9 cellular contexts compared by ENCODE assay signal in the genomic region with DNA sequence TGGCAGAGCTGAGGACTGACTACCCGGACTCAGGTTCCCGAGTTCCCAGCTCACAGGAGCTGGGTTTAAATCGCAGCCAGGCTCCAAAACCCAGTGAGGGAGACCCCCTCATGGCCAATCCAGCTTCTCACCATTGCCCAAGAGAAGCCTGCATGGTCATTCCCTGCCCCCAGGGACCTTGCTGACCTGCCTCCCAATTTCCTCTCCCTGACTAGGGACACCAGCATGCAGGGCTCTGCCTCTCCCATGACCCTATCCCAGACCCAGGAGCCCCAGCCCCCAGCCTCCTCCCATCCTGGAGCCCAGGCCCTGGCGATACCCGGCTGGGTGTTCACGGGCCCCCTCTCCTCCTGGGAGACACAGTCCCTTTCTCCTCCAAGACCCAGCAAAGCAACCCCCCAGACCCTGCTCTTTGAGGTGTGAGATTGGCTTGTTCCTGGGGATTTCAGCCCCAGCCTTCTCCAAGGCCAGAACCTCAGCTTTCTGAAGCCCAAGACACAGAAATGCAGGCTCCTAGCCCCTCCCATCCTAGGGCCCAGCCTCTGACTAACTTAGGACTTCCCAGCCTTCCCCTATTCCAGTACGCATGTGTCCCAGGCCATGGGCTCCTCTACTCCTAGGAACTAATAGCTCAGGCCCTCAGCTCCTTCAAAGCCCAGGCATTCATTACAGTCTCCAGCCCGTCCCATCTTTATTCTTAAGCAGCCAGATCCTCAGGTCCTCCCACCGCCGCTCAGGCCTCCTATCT. TPM values are rescaled to one million over a fixed set of nuclear protein-coding genes. Genes with fewer than 3 reads are reported as not detected.
DNase-seq lines count a peak whose midpoint lies in the region; ATAC-seq, FAIRE-seq and TF ChIP-seq lines count a peak whose summit lies in the region.
"Had no signal": no experiment of that assay in that cellular context is flagged by ENCODE, and none has a peak within 500 bp of the region (broad histone marks: within the 10 kb centered on the region; RNA-seq: fewer than 3 reads in every experiment).

No MANE protein-coding gene starts in this region.

- no peak for TF ChIP-seq EP300 in gastroesophageal sphincter (IDR thresholded peaks at IDR 0.05)

- no peak for DNase-seq in CD4-positive, CD25-positive, alpha-beta regulatory T cell
- DNase-seq in HTR-8/SVneo (ENCODE audit: insufficient read length, low spot score) (peak; percentile 73), NCI-H69 (lab: John Stamatoyannopoulos, UW) (no peak)
- no peak for DNase-seq in activated CD8-positive, alpha-beta T cell treated with anti-CD3 and anti-CD28 coated beads, Interleukin-2, amount 10 ng/mL, durations not matched to agents 7 days and 5 days
- DNase-seq in effector CD4-positive, alpha-beta T cell = no peak

- H3K27ac ChIP-seq in CD4-positive, CD25-positive, alpha-beta regulatory T cell (ENCODE audit: insufficient read depth, low read length, poor library complexity, severe bottlenecking) = peak overlapping the region; percentile 90
- H3K27ac ChIP-seq in gastroesophageal sphincter = peak overlapping the region; percentile 93 to 95 (median 94)
- H3K27ac ChIP-seq in neutrophil = peak overlapping the region; percentile 90

- no peaks in the 10 kb centered on the region for H3K9me3 ChIP-seq in CD4-positive, CD25-positive, alpha-beta regulatory T cell (ENCODE audit: control insufficient read depth in 2 of 2, low read length in 2 of 2)
- H3K9me3 ChIP-seq in gastroesophageal sphincter (no peaks in the 10 kb centered on the region), neutrophil (no peaks in the 10 kb centered on the region)

- H3K4me1 Mint-ChIP-seq in CD4-positive, CD25-positive, alpha-beta regulatory T cell = peaks cover 9 to 51% (median 31%) of the 10 kb centered on the region in 4 donors
- H3K4me1 Mint-ChIP-seq in activated CD8-positive, alpha-beta T cell treated with anti-CD3 and anti-CD28 coated beads, Interleukin-2, amount 10 ng/mL, durations not matched to agents 7 days and 5 days (ENCODE audit: low read depth) = peaks cover 48% of the 10 kb centered on the region

- 0 to 29% methylated on average over 2 to 10 of the region's 10 CpGs for WGBS in gastroesophageal sphincter (ENCODE audit: low coverage in 1 of 2), 2 donors

- no peaks in the 10 kb centered on the region for H3K27me3 Mint-ChIP-seq in CD4-positive, CD25-positive, alpha-beta regulatory T cell
- H3K27me3 Mint-ChIP-seq in activated CD8-positive, alpha-beta T cell treated with anti-CD3 and anti-CD28 coated beads, Interleukin-2, amount 10 ng/mL, durations not matched to agents 7 days and 5 days (ENCODE audit: low read depth) = no peaks in the 10 kb centered on the region

- peaks cover 17% of the 10 kb centered on the region for H3K36me3 Mint-ChIP-seq in CD4-positive, CD25-positive, alpha-beta regulatory T cell
- peaks cover 32% of the 10 kb centered on the region for H3K36me3 Mint-ChIP-seq in activated CD8-positive, alpha-beta T cell treated with anti-CD3 and anti-CD28 coated beads, Interleukin-2, amount 10 ng/mL, durations not matched to agents 7 days and 5 days (ENCODE audit: low read depth)

- ATAC-seq in CD4-positive, CD25-positive, alpha-beta regulatory T cell (ENCODE audit: low read depth in 2 of 2) = no peak
- ATAC-seq in activated CD8-positive, alpha-beta T cell treated with anti-CD3 and anti-CD28 coated beads, Interleukin-2, amount 10 ng/mL, durations not matched to agents 7 days and 5 days = no peak
- peak; percentile 44 for ATAC-seq in gastroesophageal sphincter
- ATAC-seq in activated CD4-positive, CD25-positive, alpha-beta regulatory T cell treated with anti-CD3 and anti-CD28 coated beads, Interleukin-2, amount 50 U/mL, for 24 hours = no peak

- H3K36me3 ChIP-seq in CD4-positive, CD25-positive, alpha-beta regulatory T cell (ENCODE audit: control insufficient read depth, insufficient read depth, low read length) = peaks cover 4% of the 10 kb centered on the region
- peaks cover 0 to 40% of the 10 kb centered on the region in 2 donors for H3K36me3 ChIP-seq in gastroesophageal sphincter
- H3K36me3 ChIP-seq in neutrophil = peaks cover 36% of the 10 kb centered on the region

- H3K27me3 ChIP-seq in CD4-positive, CD25-positive, alpha-beta regulatory T cell (ENCODE audit: control insufficient read depth, insufficient read depth, low read length) = no peaks in the 10 kb centered on the region
- no peaks in the 10 kb centered on the region for H3K27me3 ChIP-seq in gastroesophageal sphincter
- no peaks in the 10 kb centered on the region for H3K27me3 ChIP-seq in neutrophil

- H3K4me3 ChIP-seq in CD4-positive, CD25-positive, alpha-beta regulatory T cell (ENCODE audit: low read depth, low read length) = peak overlapping the region; percentile 83
- H3K4me3 ChIP-seq in gastroesophageal sphincter (peak overlapping the region; percentile 66 to 81), neutrophil (ENCODE audit: low read depth in 1 of 2, low read length in 1 of 2) (peak overlapping the region; percentile 77 to 81)

- POLR2A ChIA-PET in activated CD8-positive, alpha-beta T cell treated with anti-CD3 and anti-CD28 coated beads, Interleukin-2, amount 10 ng/mL, durations not matched to agents 7 days and 5 days (lab: Charles Lee) = interaction anchor here (1.0 to 3.4 kb wide), 4 partner anchors 9 to 117 kb away, joined by 4 to 16 read pairs (median 12); no protein-coding TSS in a partner anchor

- H3K9me3 Mint-ChIP-seq in CD4-positive, CD25-positive, alpha-beta regulatory T cell = no peaks in the 10 kb centered on the region
- H3K9me3 Mint-ChIP-seq in activated CD8-positive, alpha-beta T cell treated with anti-CD3 and anti-CD28 coated beads, Interleukin-2, amount 10 ng/mL, durations not matched to agents 7 days and 5 days (ENCODE audit: insufficient read depth) = no peaks in the 10 kb centered on the region

- TF ChIP-seq CTCF in gastroesophageal sphincter (IDR thresholded peaks at IDR 0.05) (no peak), neutrophil (IDR thresholded peaks at IDR 0.05) (no peak)

- no peak for FAIRE-seq in HTR-8/SVneo (lab: Jason Lieb, UNC)
- FAIRE-seq: TTC549 had no signal

- peak; percentile 48 to 65 for TF ChIP-seq POLR2A in gastroesophageal sphincter (IDR thresholded peaks at IDR 0.05)

- peak overlapping the region; percentile 73 to 99 (median 97) for H3K27ac Mint-ChIP-seq in CD4-positive, CD25-positive, alpha-beta regulatory T cell
- peak overlapping the region; percentile 96 for H3K27ac Mint-ChIP-seq in activated CD8-positive, alpha-beta T cell treated with anti-CD3 and anti-CD28 coated beads, Interleukin-2, amount 10 ng/mL, durations not matched to agents 7 days and 5 days

- H3K4me1 ChIP-seq in CD4-positive, CD25-positive, alpha-beta regulatory T cell (ENCODE audit: control insufficient read depth, insufficient read depth, low read length, poor library complexity, severe bottlenecking) = peaks cover 30% of the 10 kb centered on the region
- H3K4me1 ChIP-seq in gastroesophageal sphincter (peaks cover 0 to 46% (median 29%) of the 10 kb centered on the region in 3 donors), neutrophil (ENCODE audit: control insufficient read depth in 1 of 2, insufficient read depth in 1 of 2, low read depth in 1 of 2, low read length in 1 of 2) (peaks cover 39 to 40% of the 10 kb centered on the region in 2 experiments)

- peak overlapping the region; percentile 89 to 97 (median 94) for H3K4me3 Mint-ChIP-seq in CD4-positive, CD25-positive, alpha-beta regulatory T cell
- peak overlapping the region; percentile 92 for H3K4me3 Mint-ChIP-seq in activated CD8-positive, alpha-beta T cell treated with anti-CD3 and anti-CD28 coated beads, Interleukin-2, amount 10 ng/mL, durations not matched to agents 7 days and 5 days

- CTCF ChIA-PET in activated CD8-positive, alpha-beta T cell treated with anti-CD3 and anti-CD28 coated beads, Interleukin-2, amount 10 ng/mL, durations not matched to agents 7 days and 5 days (lab: Charles Lee) = interaction anchor here (0.8 to 3.5 kb wide), 9 partner anchors 8 to 204 kb away, joined by 3 to 96 read pairs (median 17); partner anchors contain the start of genes FTL, LIN7B and PPP1R15A

RNA-seq across cellular contexts. Expression of gene GYS1, which starts 1.1 kb away (rescaled TPM):
- 37.1 TPM for total RNA-seq in CD4-positive, CD25-positive, alpha-beta regulatory T cell
- polyA plus RNA-seq in CD4-positive, CD25-positive, alpha-beta regulatory T cell = 10 to 100 TPM; 24.5 to 28.8 (median 26.2) TPM
- total RNA-seq in activated CD8-positive, alpha-beta T cell treated with anti-CD3 and anti-CD28 coated beads, Interleukin-2, amount 10 ng/mL, durations not matched to agents 7 days and 5 days = 10 to 100 TPM; 54.7 to 57.9 TPM
- 10 to 100 TPM; 22.1 to 44.4 (median 38.5) TPM for total RNA-seq in gastroesophageal sphincter

RNA-seq across cellular contexts. Expression of gene RUVBL2, which starts 1.7 kb away (rescaled TPM):
- 18.5 TPM for total RNA-seq in CD4-positive, CD25-positive, alpha-beta regulatory T cell
- polyA plus RNA-seq in CD4-positive, CD25-positive, alpha-beta regulatory T cell = 10 to 100 TPM; 49.1 to 60.2 (median 52.9) TPM
- total RNA-seq in activated CD8-positive, alpha-beta T cell treated with anti-CD3 and anti-CD28 coated beads, Interleukin-2, amount 10 ng/mL, durations not matched to agents 7 days and 5 days = 100 to 1,000 TPM; 105 to 106 TPM
- total RNA-seq in gastroesophageal sphincter = 10 to 100 TPM; 69.4 to 96.5 (median 84.2) TPM

RNA-seq across cellular contexts. Expression of gene LHB, which starts 24.9 kb away (rescaled TPM):
- not detected for total RNA-seq in CD4-positive, CD25-positive, alpha-beta regulatory T cell
- polyA plus RNA-seq in CD4-positive, CD25-positive, alpha-beta regulatory T cell = not detected
- total RNA-seq in activated CD8-positive, alpha-beta T cell treated with anti-CD3 and anti-CD28 coated beads, Interleukin-2, amount 10 ng/mL, durations not matched to agents 7 days and 5 days = not detected
- not detected for total RNA-seq in gastroesophageal sphincter

RNA-seq across cellular contexts. Expression of gene FTL, which starts 26.9 kb away (rescaled TPM):
- total RNA-seq in CD4-positive, CD25-positive, alpha-beta regulatory T cell = 575 TPM
- 1,000 to 10,000 TPM; 4,061 to 5,675 (median 4,823) TPM for polyA plus RNA-seq in CD4-positive, CD25-positive, alpha-beta regulatory T cell
- 1,000 to 10,000 TPM in 1 of 2 experiments, 100 to 1,000 TPM in 1; 971 to 1,027 TPM for total RNA-seq in activated CD8-positive, alpha-beta T cell treated with anti-CD3 and anti-CD28 coated beads, Interleukin-2, amount 10 ng/mL, durations not matched to agents 7 days and 5 days
- 1,000 to 10,000 TPM; 2,478 to 4,094 (median 2,824) TPM for total RNA-seq in gastroesophageal sphincter

RNA-seq across cellular contexts. Expression of gene CGB3, which starts 32.1 kb away (rescaled TPM):
- not detected for total RNA-seq in CD4-positive, CD25-positive, alpha-beta regulatory T cell
- polyA plus RNA-seq in CD4-positive, CD25-positive, alpha-beta regulatory T cell = not detected
- not detected for total RNA-seq in activated CD8-positive, alpha-beta T cell treated with anti-CD3 and anti-CD28 coated beads, Interleukin-2, amount 10 ng/mL, durations not matched to agents 7 days and 5 days
- total RNA-seq in gastroesophageal sphincter = not detected
